ENCODE assay signal across 29 cellular contexts in the genomic region with DNA sequence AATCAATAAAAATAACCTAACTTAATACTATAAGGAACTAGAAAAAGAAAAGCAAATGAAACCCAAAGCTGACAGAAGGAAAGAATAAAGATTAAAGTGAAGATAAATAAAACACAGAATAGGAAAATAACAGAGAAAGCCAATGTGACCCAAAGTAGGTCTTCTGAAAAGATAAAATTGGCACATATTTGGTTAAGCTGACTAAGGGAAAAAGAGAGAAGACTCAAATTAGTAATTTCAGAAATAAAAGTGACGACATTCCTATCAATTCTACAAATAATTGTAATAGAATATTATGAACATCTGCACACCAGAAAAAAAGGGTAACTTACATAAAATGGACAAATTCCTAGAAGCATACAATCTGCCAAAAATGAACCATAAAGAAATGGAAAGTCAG.
"Had no signal": no experiment of that assay in that cellular context is flagged by ENCODE, and none has a peak within 500 bp of the region (broad histone marks: within the 10 kb centered on the region; RNA-seq: fewer than 3 reads in every experiment).

No MANE protein-coding gene starts in this region.

- ATAC-seq: heart right ventricle; left cardiac atrium; left lobe of liver; sciatic nerve; stimulated activated naive B cell treated with anti-CD40 and anti-IgM and Interleukin-4, amounts not matched to agents 10 μg/mL and 1 μg/mL and 100 μg/mL, for 72 hours; stimulated activated naive CD8-positive, alpha-beta T cell treated with anti-CD3 and anti-CD28 coated beads, Interleukin-15, Interleukin-2, amounts not matched to agents 100 U/mL and 50 U/mL, for 24 hours had no signal

- FAIRE-seq: keratinocyte had no signal

- DNase-seq: heart right ventricle; kidney glomerular epithelial cell; left cardiac atrium; mesendoderm; naive B cell; nephron progenitor cell; ovary; stimulated activated CD4-positive, alpha-beta T cell treated with anti-CD3 and anti-CD28 coated beads, Interleukin-12 subunit alpha, Interleukin-12 subunit beta, amount 100 ng/mL, for 4 hours; stimulated activated CD4-positive, alpha-beta T cell treated with anti-CD3 and anti-CD28 coated beads, Interleukin-15, amount 100 ng/mL, for 24 hours; stimulated activated CD4-positive, alpha-beta T cell treated with anti-CD3 and anti-CD28 coated beads, Interleukin-2, amount 100 ng/mL, for 24 hours; stimulated activated CD4-positive, alpha-beta T cell treated with anti-CD3 and anti-CD28 coated beads, Interleukin-4, amount 100 ng/mL, for 1 hour; stimulated activated naive B cell treated with anti-CD40 and anti-IgM and Interleukin-4, amounts not matched to agents 10 μg/mL and 1 μg/mL and 100 μg/mL, for 72 hours; stimulated activated naive CD8-positive, alpha-beta T cell treated with anti-CD3 and anti-CD28 coated beads, Interleukin-15, Interleukin-2, amounts not matched to agents 100 U/mL and 50 U/mL, for 24 hours; stomach; testis; thyroid gland; transverse colon; upper lobe of left lung had no signal

- H3K36me3 ChIP-seq: heart right ventricle, neural progenitor cell, ovary, right atrium auricular region, stomach, thyroid gland, transverse colon, upper lobe of left lung, vagina had no signal

- H3K27me3 ChIP-seq: heart right ventricle, hepatocyte, neural progenitor cell, ovary, right atrium auricular region, stomach, testis, thyroid gland, transverse colon, upper lobe of left lung, vagina had no signal

- H3K4me1 ChIP-seq: neural progenitor cell had no signal

- H3K4me2 ChIP-seq: hepatocyte, neural progenitor cell had no signal

- H3K9ac ChIP-seq: neural progenitor cell had no signal

- H2AFZ ChIP-seq: hepatocyte, neural progenitor cell had no signal

- H3K4me3 Mint-ChIP-seq: mesothelial cell of epicardium; nephron progenitor cell; neural progenitor cell; stimulated activated naive B cell treated with anti-CD40 and anti-IgM and Interleukin-4, amounts not matched to agents 10 μg/mL and 1 μg/mL and 100 μg/mL, for 72 hours had no signal

- H3K27ac ChIP-seq: heart right ventricle, hepatocyte, neural progenitor cell, ovary, right atrium auricular region, skin epidermis, stomach, testis, thyroid gland, transverse colon, upper lobe of left lung, vagina had no signal

- H3K9me3 ChIP-seq: ovary, testis, thyroid gland, upper lobe of left lung, vagina had no signal

- H3K4me3 ChIP-seq: heart right ventricle, hepatocyte, lung, neural progenitor cell, ovary, right atrium auricular region, skin epidermis, stomach, testis, thyroid gland, transverse colon, upper lobe of left lung, vagina had no signal

- H3K4me1 Mint-ChIP-seq: neural progenitor cell had no signal

- H3K27me3 Mint-ChIP-seq: naive B cell; progenitor cell of endocrine pancreas; stimulated activated naive B cell treated with anti-CD40 and anti-IgM and Interleukin-4, amounts not matched to agents 10 μg/mL and 1 μg/mL and 100 μg/mL, for 72 hours had no signal

- H3K27ac Mint-ChIP-seq: mesothelial cell of epicardium; nephron progenitor cell; neural progenitor cell; progenitor cell of endocrine pancreas; stimulated activated naive B cell treated with anti-CD40 and anti-IgM and Interleukin-4, amounts not matched to agents 10 μg/mL and 1 μg/mL and 100 μg/mL, for 72 hours had no signal
